Comparison of ENCODE assay signal across 1 cellular context in the genomic region with DNA sequence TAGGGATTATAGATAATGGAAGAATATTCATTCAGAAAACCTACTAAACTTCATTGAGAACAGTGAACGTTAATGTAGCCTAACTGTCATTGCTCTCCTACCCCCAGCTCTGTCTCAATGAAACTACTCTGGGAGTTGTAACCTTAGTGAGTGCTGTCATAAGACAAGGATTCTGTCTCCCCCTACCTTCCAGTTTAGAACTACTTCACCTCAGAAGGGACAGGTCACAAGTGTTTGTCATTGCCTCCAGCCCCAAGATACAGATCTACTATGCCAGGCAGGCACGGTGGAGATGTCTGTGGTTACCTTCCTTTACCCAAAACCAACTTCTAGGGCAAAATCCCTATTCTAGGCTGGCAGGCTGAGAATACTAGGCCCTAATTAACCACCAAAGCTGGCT.
TF ChIP-seq lines count a peak whose summit lies in the region.

No MANE protein-coding gene starts in this region.

TF ChIP-seq in H1, 55 proteins besides CTCF, POLR2A, EP300 and RAD21 (continued from another document):
- TF ChIP-seq, protein P1, sequence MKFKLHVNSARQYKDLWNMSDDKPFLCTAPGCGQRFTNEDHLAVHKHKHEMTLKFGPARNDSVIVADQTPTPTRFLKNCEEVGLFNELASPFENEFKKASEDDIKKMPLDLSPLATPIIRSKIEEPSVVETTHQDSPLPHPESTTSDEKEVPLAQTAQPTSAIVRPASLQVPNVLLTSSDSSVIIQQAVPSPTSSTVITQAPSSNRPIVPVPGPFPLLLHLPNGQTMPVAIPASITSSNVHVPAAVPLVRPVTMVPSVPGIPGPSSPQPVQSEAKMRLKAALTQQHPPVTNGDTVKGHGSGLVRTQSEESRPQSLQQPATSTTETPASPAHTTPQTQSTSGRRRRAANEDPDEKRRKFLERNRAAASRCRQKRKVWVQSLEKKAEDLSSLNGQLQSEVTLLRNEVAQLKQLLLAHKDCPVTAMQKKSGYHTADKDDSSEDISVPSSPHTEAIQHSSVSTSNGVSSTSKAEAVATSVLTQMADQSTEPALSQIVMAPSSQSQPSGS (IDR thresholded peaks at IDR 0.05; ENCODE audit: low read length), result no peak
- no peak for TF ChIP-seq SP2 (IDR thresholded peaks at IDR 0.05; ENCODE audit: low read length)
